Comparison of ENCODE assay signal across 21 cellular contexts in genomic region chr9:131868766-131869165, GRCh38.
A peak's percentile ranks its signal among the peaks of the same experiment; 100 is the strongest.
DNase-seq lines count a peak whose midpoint lies in the region; ATAC-seq lines count a peak whose summit lies in the region.
"Had no signal": no experiment of that assay in that cellular context is flagged by ENCODE, and none has a peak within 500 bp of the region (broad histone marks: within the 10 kb centered on the region; RNA-seq: fewer than 3 reads in every experiment).

No MANE protein-coding gene starts in this region.

- peaks cover 2% of the 10 kb centered on the region for H3K36me3 Mint-ChIP-seq in activated T-cell treated with anti-CD3 and anti-CD28 coated beads, Interleukin-2, amount 50 U/mL, for 4 hours (ENCODE audit: insufficient read depth)
- H3K36me3 Mint-ChIP-seq: activated CD8-positive, alpha-beta memory T cell treated with anti-CD3 and anti-CD28 coated beads, Interleukin-2, amount 10 ng/mL, durations not matched to agents 7 days and 5 days had no signal

- H3K4me1 ChIP-seq in HUES48 (ENCODE audit: control insufficient read depth, insufficient read depth, low read length), result peaks cover 13% of the 10 kb centered on the region
- H3K4me1 ChIP-seq: body of pancreas had no signal

- H3K4me1 Mint-ChIP-seq in activated T-cell treated with anti-CD3 and anti-CD28 coated beads, Interleukin-2, amount 50 U/mL, for 4 hours (ENCODE audit: low read depth), result no peaks in the 10 kb centered on the region
- H3K4me1 Mint-ChIP-seq: activated CD8-positive, alpha-beta memory T cell treated with anti-CD3 and anti-CD28 coated beads, Interleukin-2, amount 10 ng/mL, durations not matched to agents 7 days and 5 days had no signal

- H3K36me3 ChIP-seq in HUES48 (ENCODE audit: control insufficient read depth, insufficient read depth, low read length), result no peaks in the 10 kb centered on the region
- H3K36me3 ChIP-seq: ovary, thoracic aorta had no signal

- H3K27ac ChIP-seq in HUES48 (ENCODE audit: low read depth, low read length), result peak overlapping the region; percentile 22
- H3K27ac ChIP-seq: body of pancreas, ovary, RWPE1, thoracic aorta had no signal

- no peaks in the 10 kb centered on the region for H3K9me3 ChIP-seq in HUES48 (ENCODE audit: control insufficient read depth, insufficient read depth, low read length)
- H3K9me3 ChIP-seq: body of pancreas, ovary, thoracic aorta had no signal

- H3K9ac ChIP-seq in HUES48 (ENCODE audit: low read depth, low read length), result no peak overlapping the region

- no peak for ATAC-seq in activated T-cell treated with anti-CD3 and anti-CD28 coated beads, Interleukin-2, amount 50 U/mL, for 4 hours
- ATAC-seq in HG03565 (IDR thresholded peaks at IDR 0.05; ENCODE audit: unreplicated experiment), result no peak
- ATAC-seq: activated CD4-positive, CD25-positive, alpha-beta regulatory T cell treated with anti-CD3 and anti-CD28 coated beads, Interleukin-2, amount 50 U/mL, for 24 hours; activated CD8-positive, alpha-beta memory T cell treated with anti-CD3 and anti-CD28 coated beads, Interleukin-2, amount 10 ng/mL, durations not matched to agents 7 days and 5 days; body of pancreas; left colon had no signal

- H3K4me3 Mint-ChIP-seq in activated T-cell treated with anti-CD3 and anti-CD28 coated beads, Interleukin-2, amount 50 U/mL, for 4 hours, result no peak overlapping the region
- H3K4me3 Mint-ChIP-seq: activated CD8-positive, alpha-beta memory T cell treated with anti-CD3 and anti-CD28 coated beads, Interleukin-2, amount 10 ng/mL, durations not matched to agents 7 days and 5 days; T-helper 1 cell treated with Interleukin-12 subunit alpha and Interleukin-12 subunit beta and Interleukin-4 antibody, amounts not matched to agents 30 μg/mL and 1 μg/mL, for 36 hours had no signal

- H3K27me3 Mint-ChIP-seq in activated T-cell treated with anti-CD3 and anti-CD28 coated beads, Interleukin-2, amount 50 U/mL, for 4 hours (ENCODE audit: low read depth), result no peaks in the 10 kb centered on the region
- H3K27me3 Mint-ChIP-seq: activated CD8-positive, alpha-beta memory T cell treated with anti-CD3 and anti-CD28 coated beads, Interleukin-2, amount 10 ng/mL, durations not matched to agents 7 days and 5 days had no signal

- DNase-seq in AG20443 (ENCODE audit: low spot score) (peak; percentile 48), cerebellar cortex (ENCODE audit: low spot score) (peak; percentile 76), left kidney (ENCODE audit: low read depth, low spot score) (peak; percentile 22), SIG-M5 (lab: John Stamatoyannopoulos, UW) (no peak), COLO829 (ENCODE audit: low spot score) (no peak)
- no peak for DNase-seq in activated T-cell treated with anti-CD3 and anti-CD28 coated beads, Interleukin-2, amount 50 U/mL, for 4 hours
- DNase-seq: activated CD8-positive, alpha-beta memory T cell treated with anti-CD3 and anti-CD28 coated beads, Interleukin-2, amount 10 ng/mL, durations not matched to agents 7 days and 5 days; activated gamma-delta T cell treated with Interleukin-2 at 50 U/mL for 16 hours; body of pancreas; left colon; NK-92 treated with Interleukin-12 subunit alpha and Interleukin-12 subunit beta, amount 100 ng/mL, for 24 hours; ovary; small intestine; stimulated activated CD4-positive, alpha-beta T cell treated with anti-CD3 and anti-CD28 coated beads, Interleukin-4, amount 100 ng/mL, for 4 hours had no signal

- H3K9me3 Mint-ChIP-seq in activated T-cell treated with anti-CD3 and anti-CD28 coated beads, Interleukin-2, amount 50 U/mL, for 4 hours, result no peaks in the 10 kb centered on the region
- H3K9me3 Mint-ChIP-seq: T-helper 1 cell treated with Interleukin-12 subunit alpha and Interleukin-12 subunit beta and Interleukin-4 antibody, amounts not matched to agents 30 μg/mL and 1 μg/mL, for 36 hours had no signal

- no peaks in the 10 kb centered on the region for H3K27me3 ChIP-seq in HUES48 (ENCODE audit: control insufficient read depth, insufficient read depth, low read length)
- H3K27me3 ChIP-seq: body of pancreas, dorsolateral prefrontal cortex, ovary had no signal

- no peak overlapping the region for H3K4me3 ChIP-seq in HUES48 (ENCODE audit: low read depth, low read length)
- H3K4me3 ChIP-seq: body of pancreas, dorsolateral prefrontal cortex, ovary, thoracic aorta had no signal

Comparison
In these comparisons a context has a peak if more than half of its experiments do, and no peak if none do; other contexts are left out.
1. DNase-seq: peak in AG20443 (single experiment), cerebellar cortex (single experiment) and left kidney (single experiment); none in SIG-M5 (single experiment), activated T-cell treated with anti-CD3 and anti-CD28 coated beads, Interleukin-2, amount 50 U/mL, for 4 hours (single experiment) and COLO829 (single experiment).